In the genomic region with DNA sequence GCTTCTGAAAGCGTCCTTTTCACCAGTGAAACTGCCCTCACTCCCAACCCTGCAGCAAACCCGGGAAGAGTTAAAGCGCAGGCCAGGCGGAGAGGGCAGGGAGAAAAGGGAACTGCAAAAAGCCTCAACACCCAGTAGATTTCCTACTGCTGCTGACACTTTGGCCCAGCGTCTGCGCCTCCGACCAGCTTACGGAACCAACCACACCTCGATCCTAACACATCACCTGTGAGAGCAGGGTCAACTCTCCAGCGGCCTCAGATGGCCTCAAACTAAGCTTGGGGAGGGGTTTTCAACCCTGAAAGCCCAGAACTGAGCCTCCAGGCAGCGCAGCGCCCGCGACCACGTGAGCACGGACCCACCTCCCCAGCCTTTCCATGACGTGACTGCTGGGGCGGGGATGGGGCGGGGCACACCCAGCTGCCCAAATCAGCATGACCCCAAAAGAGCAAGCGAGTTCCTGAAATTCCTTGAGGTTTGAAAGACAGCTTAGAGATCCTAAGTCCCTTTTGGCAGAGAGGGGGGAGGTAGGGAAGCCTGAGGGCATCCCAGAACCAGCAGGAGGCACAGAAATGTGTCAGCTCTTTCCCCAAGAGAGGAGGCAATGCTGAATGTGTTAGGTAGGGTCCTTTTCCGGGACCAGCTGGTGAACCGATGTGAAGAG, we compare ENCODE assay signal across 7 cellular contexts. TPM values are rescaled to one million over a fixed set of nuclear protein-coding genes. Genes with fewer than 3 reads are reported as not detected.
DNase-seq lines count a peak whose midpoint lies in the region; ATAC-seq, FAIRE-seq and TF ChIP-seq lines count a peak whose summit lies in the region.

No MANE protein-coding gene starts in this region.

- H3K9ac ChIP-seq in keratinocyte (ENCODE audit: control insufficient read depth, extremely low read depth, insufficient read depth, low read length): peak overlapping the region; percentile 66

- no peak for TF ChIP-seq CTCF in keratinocyte (optimal IDR thresholded peaks at IDR 0.05 in 1 of 3, IDR thresholded peaks at IDR 0.05 in 1 of 3, conservative IDR thresholded peaks at IDR 0.05 in 1 of 3; ENCODE audit: extremely low read depth in 1 of 3, insufficient read depth in 2 of 3, low read length in 3 of 3)

- peak overlapping the region; percentile 27 to 64 (median 36) for H3K4me3 ChIP-seq in keratinocyte (ENCODE audit: control insufficient read depth in 2 of 3, extremely low read depth in 1 of 3, insufficient read depth in 2 of 3, low read depth in 1 of 3, low read length in 3 of 3)

- H3K4me2 ChIP-seq in keratinocyte (ENCODE audit: control insufficient read depth, extremely low read depth, insufficient read depth, low read depth, low read length): peak overlapping the region; percentile 76

- peaks cover 33% of the 10 kb centered on the region for H3K4me1 ChIP-seq in keratinocyte (ENCODE audit: control insufficient read depth, extremely low read depth, insufficient read depth, low read length)

- no peak for FAIRE-seq in keratinocyte (lab: Jason Lieb, UNC)

- peak; percentile 71 for DNase-seq in activated CD4-positive, CD25-positive, alpha-beta regulatory T cell treated with anti-CD3 and anti-CD28 coated beads, Interleukin-2, amount 50 U/mL, for 72 hours
- DNase-seq in cerebellum (ENCODE audit: low spot score): peak; percentile 81
- DNase-seq in keratinocyte (ENCODE audit: low read depth, low spot score): peak; percentile 42
- peak; percentile 62 to 80 for DNase-seq in stimulated activated CD4-positive, alpha-beta T cell treated with anti-CD3 and anti-CD28 coated beads, Interleukin-12 subunit alpha, Interleukin-12 subunit beta, amount 100 ng/mL, for 24 hours (ENCODE audit: low read depth in 2 of 2)
- no peak for DNase-seq in NCI-H446 (lab: John Stamatoyannopoulos, UW)

- H3K27me3 ChIP-seq in keratinocyte (ENCODE audit: control insufficient read depth, extremely low read depth, insufficient read depth, low read length): no peaks in the 10 kb centered on the region

- no peaks in the 10 kb centered on the region for H4K20me1 ChIP-seq in keratinocyte (ENCODE audit: control insufficient read depth, extremely low read depth, insufficient read depth, low read length)

- H3K9me3 ChIP-seq in keratinocyte (ENCODE audit: control insufficient read depth, low read depth, low read length): no peaks in the 10 kb centered on the region

- dilution Hi-C loops in keratinocyte (cut with MboI; ENCODE audit: extremely low pct_ligation_motif_present, low sequenced_read_pairs): no loop called here

- H3K36me3 ChIP-seq in keratinocyte (ENCODE audit: control insufficient read depth in 2 of 2, extremely low read depth in 1 of 2, insufficient read depth in 2 of 2, low read length in 2 of 2): no peaks in the 10 kb centered on the region

- H2AFZ ChIP-seq in keratinocyte (ENCODE audit: control insufficient read depth, low read length): peak overlapping the region; percentile 80

- H3K79me2 ChIP-seq in keratinocyte (ENCODE audit: control insufficient read depth, insufficient read depth, low read length): no peaks in the 10 kb centered on the region

- H3K27ac ChIP-seq in keratinocyte (ENCODE audit: control insufficient read depth, insufficient read depth, low read length): peak overlapping the region; percentile 33

- peaks cover 2% of the 10 kb centered on the region for H3K9me1 ChIP-seq in keratinocyte (ENCODE audit: control insufficient read depth, extremely low read depth, insufficient read depth, low read length)

- ATAC-seq in GM19351 (IDR thresholded peaks at IDR 0.05; ENCODE audit: unreplicated experiment) (peak; percentile 42), HG03571 (IDR thresholded peaks at IDR 0.05; ENCODE audit: unreplicated experiment) (peak; percentile 34)

RNA-seq across cellular contexts. Expression of gene ITPKB, which starts 59.1 kb away (rescaled TPM):
- total RNA-seq in cerebellum: 13.5 TPM
- polyA plus RNA-seq in keratinocyte: 3.2 to 4.9 TPM (median 3.2 TPM) in 3 replicates
- 1.3 TPM for polyA plus RNA-seq in keratinocyte (2011; ENCODE audit: low read depth)
- 2.5 and 2.7 TPM in 2 replicates for polyA plus RNA-seq in keratinocyte (2011; cell fraction: cytosol; rRNA removed)
- 7.0 and 7.4 TPM in 2 replicates for polyA plus RNA-seq in keratinocyte (2011; cell fraction: nucleus; rRNA removed)
- polyA plus RNA-seq in keratinocyte (2012; ENCODE audit: low replicate concordance): 3.0 and 7.0 TPM in 2 replicates
- polyA minus RNA-seq in keratinocyte: 8.8 to 18.0 TPM (median 9.0 TPM) in 3 replicates
- 10.7 TPM for polyA minus RNA-seq in keratinocyte (2011; cell fraction: cytosol; rRNA and poly(A)+ RNA removed)
- 11.0 and 15.0 TPM in 2 replicates for polyA minus RNA-seq in keratinocyte (2011; cell fraction: nucleus; rRNA and poly(A)+ RNA removed)

Comparison
In these comparisons a context has a peak if more than half of its experiments do, and no peak if none do; other contexts are left out.
1. DNase-seq: peak in activated CD4-positive, CD25-positive, alpha-beta regulatory T cell treated with anti-CD3 and anti-CD28 coated beads, Interleukin-2, amount 50 U/mL, for 72 hours (single experiment), cerebellum (single experiment), keratinocyte (single experiment) and stimulated activated CD4-positive, alpha-beta T cell treated with anti-CD3 and anti-CD28 coated beads, Interleukin-12 subunit alpha, Interleukin-12 subunit beta, amount 100 ng/mL, for 24 hours (2 of 2); none in NCI-H446 (0 of 2).